ENCODE assay signal across 23 cellular contexts in genomic region chr3:13207578-13207922, GRCh38.
DNase-seq lines count a peak whose midpoint lies in the region; ATAC-seq and TF ChIP-seq lines count a peak whose summit lies in the region.
"Had no signal": no experiment of that assay in that cellular context is flagged by ENCODE, and none has a peak within 500 bp of the region (broad histone marks: within the 10 kb centered on the region; RNA-seq: fewer than 3 reads in every experiment).

No MANE protein-coding gene starts in this region.

- no peak for ATAC-seq in lower lobe of right lung
- no peak for ATAC-seq in activated T-cell treated with anti-CD3 and anti-CD28 coated beads, Interleukin-2, amount 50 U/mL, for 72 hours (replicated peaks in 1 of 2)
- ATAC-seq: GM12878, GM23338 had no signal

- TF ChIP-seq POLR2A in spleen (IDR thresholded peaks at IDR 0.05) (no peak), esophagus muscularis mucosa (IDR thresholded peaks at IDR 0.05; ENCODE audit: low read depth) (no peak), esophagus squamous epithelium (IDR thresholded peaks at IDR 0.05) (no peak)

- H4K20me1 ChIP-seq in osteoblast (ENCODE audit: insufficient read depth, low read length) = no peaks in the 10 kb centered on the region
- H4K20me1 ChIP-seq: BLaER1 treated with 17β-estradiol and CSF1 and Interleukin-3, amounts not matched to agents 10 nM and 100 nM had no signal

- H3K36me3 ChIP-seq in H7 (replicated peaks; ENCODE audit: control insufficient read depth, insufficient read depth, low read length) (no peaks in the 10 kb centered on the region), lower lobe of right lung (no peaks in the 10 kb centered on the region), osteoblast (ENCODE audit: insufficient read depth, low read length) (no peaks in the 10 kb centered on the region), spleen (no peaks in the 10 kb centered on the region), esophagus muscularis mucosa (no peaks in the 10 kb centered on the region), esophagus squamous epithelium (no peaks in the 10 kb centered on the region)
- H3K36me3 ChIP-seq: BE2C; BLaER1 treated with 17β-estradiol and CSF1 and Interleukin-3, amounts not matched to agents 10 nM and 100 nM; HAP-1 had no signal

- DNase-seq in H7 (peak; percentile 48), lower lobe of right lung (peak; percentile 32), osteoblast (ENCODE audit: insufficient read length, low spot score, missing footprints) (peak; percentile 52), spleen (peak; percentile 67), esophagus muscularis mucosa (ENCODE audit: extremely low spot score) (no peak), esophagus squamous epithelium (lab: John Stamatoyannopoulos, UW) (no peak), AG20443 (ENCODE audit: low spot score) (no peak)
- no peak for DNase-seq in activated T-cell treated with anti-CD3 and anti-CD28 coated beads, Interleukin-2, amount 50 U/mL, for 72 hours
- DNase-seq: AML-193; BE2C; CD4-positive, alpha-beta T cell; CD8-positive, alpha-beta memory T cell; DMS 273 treated with DMSO at 0.1 percent for 48 hours; DMS79; EL; GDM1; HFFc6 had no signal

- WGBS in spleen, 5 donors = 86 to 93% (median 86%) methylated on average over 9 of the region's 9 CpGs
- WGBS in esophagus muscularis mucosa = 85% methylated on average over 9 of the region's 9 CpGs
- 89 to 96% methylated on average over 9 of the region's 9 CpGs for WGBS in esophagus squamous epithelium, 2 donors

- H3K79me2 ChIP-seq in osteoblast (ENCODE audit: insufficient read depth, low read length) = no peaks in the 10 kb centered on the region

- H3K27ac ChIP-seq in lower lobe of right lung (no peak overlapping the region), osteoblast (ENCODE audit: low read depth, low read length) (no peak overlapping the region), spleen (no peak overlapping the region), esophagus muscularis mucosa (replicated peaks in 1 of 4) (no peak overlapping the region), esophagus squamous epithelium (no peak overlapping the region)
- H3K27ac ChIP-seq: 22Rv1; BLaER1 treated with 17β-estradiol and CSF1 and Interleukin-3, amounts not matched to agents 10 nM and 100 nM had no signal

- H3K36me3 Mint-ChIP-seq in activated T-cell treated with anti-CD3 and anti-CD28 coated beads, Interleukin-2, amount 50 U/mL, for 72 hours (ENCODE audit: insufficient read depth in 2 of 2) = no peaks in the 10 kb centered on the region
- H3K36me3 Mint-ChIP-seq: CD14-positive monocyte had no signal

- no peak for TF ChIP-seq EP300 in esophagus muscularis mucosa (IDR thresholded peaks at IDR 0.05)

- no peak overlapping the region for H3K4me3 Mint-ChIP-seq in activated T-cell treated with anti-CD3 and anti-CD28 coated beads, Interleukin-2, amount 50 U/mL, for 72 hours
- H3K4me3 Mint-ChIP-seq: CD4-positive, alpha-beta T cell; GM23338; HFFc6 had no signal

- H3K27me3 Mint-ChIP-seq in activated T-cell treated with anti-CD3 and anti-CD28 coated beads, Interleukin-2, amount 50 U/mL, for 72 hours (ENCODE audit: low read depth) = peaks cover 35% of the 10 kb centered on the region

- H3K4me1 Mint-ChIP-seq in activated T-cell treated with anti-CD3 and anti-CD28 coated beads, Interleukin-2, amount 50 U/mL, for 72 hours (ENCODE audit: low read depth) = no peaks in the 10 kb centered on the region

- peaks cover 4% of the 10 kb centered on the region for H3K4me1 ChIP-seq in lower lobe of right lung
- no peaks in the 10 kb centered on the region for H3K4me1 ChIP-seq in osteoblast (ENCODE audit: insufficient read depth, low read length)
- H3K4me1 ChIP-seq in spleen = peaks cover 0 to 8% (median 3%) of the 10 kb centered on the region in 6 donors
- H3K4me1 ChIP-seq in esophagus muscularis mucosa = peaks cover 0 to 6% (median 3%) of the 10 kb centered on the region in 4 donors
- peaks cover 0 to 9% (median 0%) of the 10 kb centered on the region in 3 donors for H3K4me1 ChIP-seq in esophagus squamous epithelium
- H3K4me1 ChIP-seq: BE2C, HAP-1 had no signal

- no peak overlapping the region for H3K4me3 ChIP-seq in H7 (ENCODE audit: insufficient read depth, low read depth, low read length)
- no peak overlapping the region for H3K4me3 ChIP-seq in lower lobe of right lung
- no peak overlapping the region for H3K4me3 ChIP-seq in osteoblast (ENCODE audit: insufficient read depth, low read length)
- no peak overlapping the region for H3K4me3 ChIP-seq in spleen
- no peak overlapping the region for H3K4me3 ChIP-seq in esophagus muscularis mucosa
- H3K4me3 ChIP-seq in esophagus squamous epithelium = no peak overlapping the region
- H3K4me3 ChIP-seq: BLaER1 treated with 17β-estradiol and CSF1 and Interleukin-3, amounts not matched to agents 10 nM and 100 nM; GM12878; GM23338; HAP-1 had no signal

- TF ChIP-seq CTCF in lower lobe of right lung (IDR thresholded peaks at IDR 0.05) (no peak), osteoblast (IDR thresholded peaks at IDR 0.05; ENCODE audit: extremely low read depth, low read depth, low read length) (no peak), spleen (IDR thresholded peaks at IDR 0.05 in 8 of 11, conservative IDR thresholded peaks at IDR 0.05 in 3 of 11) (no peak), esophagus muscularis mucosa (IDR thresholded peaks at IDR 0.05) (no peak), esophagus squamous epithelium (IDR thresholded peaks at IDR 0.05) (no peak)

- H3K27ac Mint-ChIP-seq in activated T-cell treated with anti-CD3 and anti-CD28 coated beads, Interleukin-2, amount 50 U/mL, for 72 hours = no peak overlapping the region
- H3K27ac Mint-ChIP-seq: CD14-positive monocyte; CD4-positive, alpha-beta T cell; CD8-positive, alpha-beta memory T cell; GM23338; HFFc6 had no signal

- H3K27me3 ChIP-seq in H7 (ENCODE audit: control insufficient read depth, insufficient read depth, low read length) (no peaks in the 10 kb centered on the region), lower lobe of right lung (ENCODE audit: low read depth) (peaks cover 18% of the 10 kb centered on the region), osteoblast (ENCODE audit: insufficient read depth, low read length) (peaks cover 6% of the 10 kb centered on the region), spleen (replicated peaks in 1 of 7) (peaks cover 0 to 61% (median 15%) of the 10 kb centered on the region in 7 donors), esophagus muscularis mucosa (peaks cover 0 to 69% (median 7%) of the 10 kb centered on the region in 4 donors), esophagus squamous epithelium (peaks cover 0 to 77% (median 4%) of the 10 kb centered on the region in 4 donors)
- H3K27me3 ChIP-seq: BE2C had no signal

- no peak overlapping the region for H2AFZ ChIP-seq in osteoblast (ENCODE audit: low read length)
- H2AFZ ChIP-seq: GM23338 had no signal

- H3K9me3 ChIP-seq in lower lobe of right lung (no peaks in the 10 kb centered on the region), osteoblast (ENCODE audit: low read depth, low read length) (no peaks in the 10 kb centered on the region), spleen (no peaks in the 10 kb centered on the region), esophagus muscularis mucosa (no peaks in the 10 kb centered on the region), esophagus squamous epithelium (no peaks in the 10 kb centered on the region)
- H3K9me3 ChIP-seq: BE2C; BLaER1 treated with 17β-estradiol and CSF1 and Interleukin-3, amounts not matched to agents 10 nM and 100 nM; HAP-1 had no signal

- intact Hi-C loops in lower lobe of right lung (cut with DNase I) = no loop called here
- intact Hi-C loops in spleen (cut with DNase I; ENCODE audit: low total_unique reads) = no loop called here
- intact Hi-C loops in esophagus muscularis mucosa (cut with DNase I) = no loop called here
- intact Hi-C loops in esophagus squamous epithelium (cut with DNase I) = no loop called here

- H3K4me2 ChIP-seq in osteoblast (ENCODE audit: insufficient read depth, low read length) = no peak overlapping the region
- H3K4me2 ChIP-seq: BLaER1 treated with 17β-estradiol and CSF1 and Interleukin-3, amounts not matched to agents 10 nM and 100 nM; GM23338 had no signal

- no peaks in the 10 kb centered on the region for H3K9me3 Mint-ChIP-seq in activated T-cell treated with anti-CD3 and anti-CD28 coated beads, Interleukin-2, amount 50 U/mL, for 72 hours
- H3K9me3 Mint-ChIP-seq: CD4-positive, alpha-beta T cell; GM23338; HFFc6 had no signal

Comparison
In these comparisons a context has a peak if more than half of its experiments do, and no peak if none do; other contexts are left out.
1. DNase-seq: peak in H7 (single experiment), lower lobe of right lung (single experiment), osteoblast (single experiment) and spleen (single experiment); none in esophagus muscularis mucosa (single experiment), esophagus squamous epithelium (single experiment), AG20443 (single experiment) and activated T-cell treated with anti-CD3 and anti-CD28 coated beads, Interleukin-2, amount 50 U/mL, for 72 hours (0 of 2).